Comparison of ENCODE assay signal across 8 cellular contexts in genomic region chr9:38392235-38393127, GRCh38. TPM values are rescaled to one million over a fixed set of nuclear protein-coding genes. Genes with fewer than 3 reads are reported as not detected.
DNase-seq lines count a peak whose midpoint lies in the region; ATAC-seq and TF ChIP-seq lines count a peak whose summit lies in the region.

Gene ALDH1B1, plus strand, starts transcription at chr9:38392702. Its CDS starts 3,047 bp downstream, at chr9:38395749.

- H4K20me1 ChIP-seq in OCI-LY1 (ENCODE audit: insufficient read depth, low read length), result no peaks in the 10 kb centered on the region

- no peak within 1 kb of the TSS for H3K27ac ChIP-seq in OCI-LY1 (ENCODE audit: low read depth, low read length, poor library complexity, severe bottlenecking)
- H3K27ac ChIP-seq in muscle layer of colon (ENCODE audit: low read depth, low read length), result peak within 1 kb of the TSS; percentile 97

- H3K27me3 ChIP-seq in OCI-LY1 (ENCODE audit: insufficient read depth, low read length), result 0 out of 2 replicates have a peak, but pooled peaks cover 9% of the 10 kb centered on the region
- no peaks in the 10 kb centered on the region for H3K27me3 ChIP-seq in muscle layer of colon (ENCODE audit: control insufficient read depth in 1 of 2, insufficient read depth in 2 of 2, low read length in 2 of 2)

- peak within 1 kb of the TSS; percentile 62 for H3K9ac ChIP-seq in OCI-LY1 (ENCODE audit: low read length)
- H3K9ac ChIP-seq in muscle layer of colon (ENCODE audit: low read length), result peak within 1 kb of the TSS; percentile 85

- no peaks in the 10 kb centered on the region for H3K9me3 Mint-ChIP-seq in Calu3 (ENCODE audit: low read depth, unreplicated experiment)

- no peaks in the 10 kb centered on the region for H3K79me2 ChIP-seq in OCI-LY1 (ENCODE audit: insufficient read depth, low read length)

- no peaks in the 10 kb centered on the region for H3K9me2 ChIP-seq in OCI-LY1 (ENCODE audit: low read depth, low read length)

- H3K36me3 Mint-ChIP-seq in Calu3 (ENCODE audit: insufficient read depth, unreplicated experiment), result peaks cover 12% of the 10 kb centered on the region

- H3K4me3 ChIP-seq in OCI-LY1 (ENCODE audit: low read depth, low read length, poor library complexity, severe bottlenecking) (peak within 1 kb of the TSS; percentile 70), muscle layer of colon (ENCODE audit: low read depth in 1 of 2, low read length in 2 of 2) (peak within 1 kb of the TSS; percentile 92)

- H2AFZ ChIP-seq in OCI-LY1 (ENCODE audit: low read length), result peak within 1 kb of the TSS; percentile 51; the same call in 1 of the 2 replicates

- H3K9me3 ChIP-seq in OCI-LY1 (ENCODE audit: low read length) (no peaks in the 10 kb centered on the region), muscle layer of colon (ENCODE audit: low read length) (no peaks in the 10 kb centered on the region)

- H3K27ac Mint-ChIP-seq in Calu3 (ENCODE audit: unreplicated experiment), result peak within 1 kb of the TSS; percentile 66

- CTCF ChIA-PET in Calu3 (lab: Charles Lee), result no interaction called here

- H3K27me3 Mint-ChIP-seq in Calu3 (ENCODE audit: unreplicated experiment), result no peaks in the 10 kb centered on the region

- BruUV-seq in Calu3 (replicated peaks; lab: Mats Ljungman, UMichigan), result no TSS peak

- H3F3A ChIP-seq in OCI-LY1 (ENCODE audit: insufficient read depth, low read length), result no peaks in the 10 kb centered on the region

- TF ChIP-seq CTCF in Calu3 (IDR thresholded peaks at IDR 0.05; ENCODE audit: unreplicated experiment) (no peak), OCI-LY1 (IDR thresholded peaks at IDR 0.05; ENCODE audit: low read length) (no peak)

- peak within 1 kb of the TSS; percentile 78 for H3K4me3 Mint-ChIP-seq in Calu3 (ENCODE audit: low read depth, unreplicated experiment)

- no peaks in the 10 kb centered on the region; the same call in 1 of the 2 replicates for H3K36me3 ChIP-seq in OCI-LY1 (ENCODE audit: insufficient read depth, low read length)
- H3K36me3 ChIP-seq in muscle layer of colon (ENCODE audit: insufficient read depth, low read length), result peaks cover 19% of the 10 kb centered on the region

- peak within 1 kb of the TSS; percentile 82 for H3K4me2 ChIP-seq in OCI-LY1 (ENCODE audit: low read length)

- H3K4me1 Mint-ChIP-seq in Calu3 (ENCODE audit: low read depth, unreplicated experiment), result peaks cover 8% of the 10 kb centered on the region

- H3K4me1 ChIP-seq in OCI-LY1 (ENCODE audit: insufficient read depth, low read length, severe bottlenecking), result peaks cover 8% of the 10 kb centered on the region
- peaks cover 46% of the 10 kb centered on the region for H3K4me1 ChIP-seq in muscle layer of colon (ENCODE audit: insufficient read depth, low read length)

- DNase-seq in Calu3 (peak; percentile 67), activated T-cell treated with anti-CD3 and anti-CD28 coated beads for 24 hours (ENCODE audit: low read depth) (peak; percentile 60)
- peak; percentile 2 to 67 for DNase-seq in stimulated activated CD8-positive, alpha-beta memory T cell treated with anti-CD3 and anti-CD28 coated beads, Interleukin-7, amount 100 ng/mL, for 4 hours (ENCODE audit: low read depth in 2 of 2)

- ATAC-seq in GM19455 (IDR thresholded peaks at IDR 0.05; ENCODE audit: unreplicated experiment) (peak; percentile 99), HG03575 (IDR thresholded peaks at IDR 0.05; ENCODE audit: extremely low read depth, insufficient number of reproducible peaks, low FRiP score, unreplicated experiment) (peak; percentile 86), esophagus mucosa (peak; percentile 93)

- intact Hi-C loops in Calu3 (cut with micrococcal nuclease; ENCODE audit: unreplicated experiment), result no loop called here

RNA-seq across cellular contexts. Expression of gene ALDH1B1, which starts in this region (rescaled TPM):
- total RNA-seq in Calu3 (2022) (13.3 and 15.2 TPM in 2 replicates), esophagus mucosa (4.2 TPM)
